1 cellular context compared by ENCODE assay signal in genomic region chr12:54300732-54301427, GRCh38.
TF ChIP-seq lines count a peak whose summit lies in the region.

Gene NFE2 (minus strand): TSS chr12:54301015. CDS start chr12:54295248, 5,767 bp downstream.

TF ChIP-seq in HepG2, 621 proteins besides CTCF, POLR2A, EP300 and RAD21 (continued from another document and continues in another):
- TF ChIP-seq E2F2 (CRISPR knock-in tag; IDR thresholded peaks at IDR 0.05; ENCODE audit: borderline replicate concordance) (no peak), ARID2 (CRISPR knock-in tag; IDR thresholded peaks at IDR 0.05; ENCODE audit: borderline replicate concordance) (peak; percentile 85), TBP (CRISPR knock-in tag; IDR thresholded peaks at IDR 0.05) (no peak), ZNF503 (CRISPR knock-in tag; IDR thresholded peaks at IDR 0.05) (no peak), ADNP (CRISPR knock-in tag; IDR thresholded peaks at IDR 0.05) (no peak), RFX1 (IDR thresholded peaks at IDR 0.05) (no peak), SRY (CRISPR knock-in tag; IDR thresholded peaks at IDR 0.05) (no peak), REL (CRISPR knock-in tag; conservative IDR thresholded peaks at IDR 0.05) (no peak), ZNF567 (CRISPR knock-in tag; IDR thresholded peaks at IDR 0.05; ENCODE audit: borderline replicate concordance) (no peak), ZBTB33 (CRISPR knock-in tag; IDR thresholded peaks at IDR 0.05) (no peak), ZBTB4 (CRISPR knock-in tag; IDR thresholded peaks at IDR 0.05; ENCODE audit: borderline replicate concordance) (no peak), ZZZ3 (CRISPR knock-in tag; IDR thresholded peaks at IDR 0.05; ENCODE audit: borderline replicate concordance) (no peak), TCF7L2 (IDR thresholded peaks at IDR 0.05; ENCODE audit: low read depth, low read length) (peak; percentile 75), NAIF1 (CRISPR knock-in tag; IDR thresholded peaks at IDR 0.05; ENCODE audit: borderline replicate concordance) (no peak), ZNF75D (CRISPR knock-in tag; IDR thresholded peaks at IDR 0.05; ENCODE audit: borderline replicate concordance) (no peak), ZBTB40 (IDR thresholded peaks at IDR 0.05) (no peak), ZBTB40 (CRISPR knock-in tag; IDR thresholded peaks at IDR 0.05) (no peak), ZKSCAN1 (IDR thresholded peaks at IDR 0.05; ENCODE audit: low read length) (no peak), HOMEZ (CRISPR knock-in tag; IDR thresholded peaks at IDR 0.05; ENCODE audit: low read depth) (peak; percentile 52; the same call in 1 of the 2 replicates), IRF2 (CRISPR knock-in tag; IDR thresholded peaks at IDR 0.05) (0 out of 2 replicates have a peak, but pooled peaks have one; percentile 31), NFYC (CRISPR knock-in tag; IDR thresholded peaks at IDR 0.05) (no peak), ZNF761 (CRISPR knock-in tag; conservative IDR thresholded peaks at IDR 0.05) (no peak), CHD4 (IDR thresholded peaks at IDR 0.05; ENCODE audit: borderline replicate concordance, low read length) (peak; percentile 50; the same call in 1 of the 2 replicates), FOXK2 (IDR thresholded peaks at IDR 0.05) (no peak), ZNF510 (CRISPR knock-in tag; IDR thresholded peaks at IDR 0.05; ENCODE audit: low read depth) (no peak), ZNF280D (CRISPR knock-in tag; IDR thresholded peaks at IDR 0.05) (no peak)
